Comparison of ENCODE assay signal across 23 cellular contexts in genomic region chr2:29405266-29405665, GRCh38.
DNase-seq lines count a peak whose midpoint lies in the region; TF ChIP-seq lines count a peak whose summit lies in the region.
"Had no signal": no experiment of that assay in that cellular context is flagged by ENCODE, and none has a peak within 500 bp of the region (broad histone marks: within the 10 kb centered on the region; RNA-seq: fewer than 3 reads in every experiment).

No MANE protein-coding gene starts in this region.

- peak overlapping the region; percentile 97 for H3K27ac Mint-ChIP-seq in glutamatergic neuron (ENCODE audit: unreplicated experiment)
- no peak overlapping the region for H3K27ac Mint-ChIP-seq in endothelial cell (ENCODE audit: unreplicated experiment)
- no peak overlapping the region for H3K27ac Mint-ChIP-seq in activated T-helper 2 cell treated with anti-CD3 and anti-CD28 coated beads, Interferon-gamma antibody, Interleukin-2, Interleukin-4, amounts not matched to agents 10 μg/mL and 5 μg/mL and 100 μg/mL, durations not matched to agents 14 hours and 24 hours and 36 hours
- H3K27ac Mint-ChIP-seq: CD4-positive, alpha-beta T cell; T-helper 17 cell had no signal

- WGBS in thyroid gland, 2 donors: 42 to 43% methylated on average over 5 of the region's 5 CpGs

- H3K27me3 ChIP-seq in thyroid gland: no peaks in the 10 kb centered on the region
- H3K27me3 ChIP-seq: BE2C had no signal

- H3K9me3 ChIP-seq in thyroid gland: no peaks in the 10 kb centered on the region
- H3K9me3 ChIP-seq: BE2C had no signal

- no peaks in the 10 kb centered on the region for H3K36me3 ChIP-seq in thyroid gland
- H3K36me3 ChIP-seq: BE2C had no signal

- H3K4me3 ChIP-seq in thyroid gland (replicated peaks in 1 of 3): no peak overlapping the region

- intact Hi-C loops in thyroid gland (cut with DNase I): no loop called here
- intact Hi-C loops in activated T-helper 2 cell treated with anti-CD3 and anti-CD28 coated beads, Interferon-gamma antibody, Interleukin-2, Interleukin-4, amounts not matched to agents 10 μg/mL and 5 μg/mL and 100 μg/mL, durations not matched to agents 14 hours and 24 hours and 36 hours (cut with micrococcal nuclease): no loop called here

- H3K4me1 Mint-ChIP-seq in glutamatergic neuron (ENCODE audit: low read depth, unreplicated experiment) (peaks cover 53% of the 10 kb centered on the region), endothelial cell (ENCODE audit: unreplicated experiment) (no peaks in the 10 kb centered on the region)
- no peaks in the 10 kb centered on the region for H3K4me1 Mint-ChIP-seq in activated T-helper 2 cell treated with anti-CD3 and anti-CD28 coated beads, Interferon-gamma antibody, Interleukin-2, Interleukin-4, amounts not matched to agents 10 μg/mL and 5 μg/mL and 100 μg/mL, durations not matched to agents 14 hours and 24 hours and 36 hours (ENCODE audit: low read depth)

- H3K4me3 Mint-ChIP-seq in glutamatergic neuron (ENCODE audit: unreplicated experiment): peak overlapping the region; percentile 80
- no peak overlapping the region for H3K4me3 Mint-ChIP-seq in endothelial cell (ENCODE audit: unreplicated experiment)
- no peak overlapping the region for H3K4me3 Mint-ChIP-seq in activated T-helper 2 cell treated with anti-CD3 and anti-CD28 coated beads, Interferon-gamma antibody, Interleukin-2, Interleukin-4, amounts not matched to agents 10 μg/mL and 5 μg/mL and 100 μg/mL, durations not matched to agents 14 hours and 24 hours and 36 hours (ENCODE audit: low read depth)
- H3K4me3 Mint-ChIP-seq: CD4-positive, alpha-beta T cell; T-helper 17 cell had no signal

- no peaks in the 10 kb centered on the region for H3K36me3 Mint-ChIP-seq in glutamatergic neuron (ENCODE audit: unreplicated experiment)
- no peaks in the 10 kb centered on the region for H3K36me3 Mint-ChIP-seq in endothelial cell (ENCODE audit: low read depth, unreplicated experiment)
- no peaks in the 10 kb centered on the region for H3K36me3 Mint-ChIP-seq in activated T-helper 2 cell treated with anti-CD3 and anti-CD28 coated beads, Interferon-gamma antibody, Interleukin-2, Interleukin-4, amounts not matched to agents 10 μg/mL and 5 μg/mL and 100 μg/mL, durations not matched to agents 14 hours and 24 hours and 36 hours (ENCODE audit: low read depth)

- DNase-seq in DMS79 (lab: John Stamatoyannopoulos, UW) (peak; percentile 71), NCI-H1694 treated with DMSO at 0.1 percent for 48 hours (lab: John Stamatoyannopoulos, UW) (peak; percentile 85), glutamatergic neuron (peak; percentile 32), thyroid gland (peak; percentile 15 to 17), endothelial cell (ENCODE audit: low spot score) (no peak), NCI-H1436 (lab: John Stamatoyannopoulos, UW) (no peak)
- DNase-seq in activated T-helper 2 cell treated with anti-CD3 and anti-CD28 coated beads, Interferon-gamma antibody, Interleukin-2, Interleukin-4, amounts not matched to agents 10 μg/mL and 5 μg/mL and 100 μg/mL, durations not matched to agents 14 hours and 24 hours and 36 hours (ENCODE audit: low spot score): no peak
- DNase-seq: BE2C; CD4-positive, alpha-beta T cell; COR-L47; GOT3; HCEC 1CT; IMR-90; MV-4-11; NCI-H1105 treated with DMSO at 0.1 percent for 48 hours; NCI-H187; NCI-H510A; NCI-H774; OCI-M1; Right ventricle myocardium superior; SW 1271; T-helper 17 cell had no signal

- H3K4me1 ChIP-seq in thyroid gland: peaks cover 4 to 10% of the 10 kb centered on the region in 2 donors
- H3K4me1 ChIP-seq: BE2C had no signal

- TF ChIP-seq CTCF in glutamatergic neuron (IDR thresholded peaks at IDR 0.05; ENCODE audit: partially characterized antibody, unreplicated experiment) (no peak), thyroid gland (IDR thresholded peaks at IDR 0.05) (no peak), endothelial cell (IDR thresholded peaks at IDR 0.05; ENCODE audit: unreplicated experiment) (no peak)

- no peak overlapping the region for H3K27ac ChIP-seq in thyroid gland
- H3K27ac ChIP-seq: KMS-11 had no signal

- H3K27me3 Mint-ChIP-seq in glutamatergic neuron (ENCODE audit: unreplicated experiment): peaks cover 6% of the 10 kb centered on the region
- no peaks in the 10 kb centered on the region for H3K27me3 Mint-ChIP-seq in endothelial cell (ENCODE audit: unreplicated experiment)
- peaks cover 7% of the 10 kb centered on the region for H3K27me3 Mint-ChIP-seq in activated T-helper 2 cell treated with anti-CD3 and anti-CD28 coated beads, Interferon-gamma antibody, Interleukin-2, Interleukin-4, amounts not matched to agents 10 μg/mL and 5 μg/mL and 100 μg/mL, durations not matched to agents 14 hours and 24 hours and 36 hours (ENCODE audit: low read depth)

- H3K9me3 Mint-ChIP-seq in glutamatergic neuron (ENCODE audit: unreplicated experiment): peaks cover 16% of the 10 kb centered on the region
- no peaks in the 10 kb centered on the region for H3K9me3 Mint-ChIP-seq in endothelial cell (ENCODE audit: unreplicated experiment)
- no peaks in the 10 kb centered on the region for H3K9me3 Mint-ChIP-seq in activated T-helper 2 cell treated with anti-CD3 and anti-CD28 coated beads, Interferon-gamma antibody, Interleukin-2, Interleukin-4, amounts not matched to agents 10 μg/mL and 5 μg/mL and 100 μg/mL, durations not matched to agents 14 hours and 24 hours and 36 hours
- H3K9me3 Mint-ChIP-seq: CD4-positive, alpha-beta T cell had no signal

- no peak for TF ChIP-seq POLR2A in thyroid gland (IDR thresholded peaks at IDR 0.05)

Comparison
In these comparisons a context has a peak if more than half of its experiments do, and no peak if none do; other contexts are left out.
1. DNase-seq: peak in DMS79 (single experiment), NCI-H1694 treated with DMSO at 0.1 percent for 48 hours (single experiment), glutamatergic neuron (single experiment) and thyroid gland (2 of 2); none in endothelial cell (single experiment), activated T-helper 2 cell treated with anti-CD3 and anti-CD28 coated beads, Interferon-gamma antibody, Interleukin-2, Interleukin-4, amounts not matched to agents 10 μg/mL and 5 μg/mL and 100 μg/mL, durations not matched to agents 14 hours and 24 hours and 36 hours (single experiment) and NCI-H1436 (single experiment).